In genomic region chr18:12819330-12819729, GRCh38 we compare ENCODE assay signal across 1 cellular context.
TF ChIP-seq lines count a peak whose summit lies in the region.

No MANE protein-coding gene starts in this region.

TF ChIP-seq in H1, 55 proteins besides CTCF, POLR2A, EP300 and RAD21 (continued from another document):
- no peak for TF ChIP-seq TAF1 (IDR thresholded peaks at IDR 0.05; ENCODE audit: low read depth, low read length)
- no peak for TF ChIP-seq TBP (IDR thresholded peaks at IDR 0.05; ENCODE audit: low read depth, low read length)
- TF ChIP-seq NANOG (IDR thresholded peaks at IDR 0.05; ENCODE audit: insufficient read depth, low read depth, low read length, poor library complexity, severe bottlenecking): no peak
- TF ChIP-seq HDAC2 (IDR thresholded peaks at IDR 0.05; ENCODE audit: borderline replicate concordance in 1 of 2, low read depth in 2 of 2, low read length in 2 of 2): no peak
